In genomic region chr7:44984478-44984758, GRCh38 we compare ENCODE assay signal across 12 cellular contexts. TPM values are rescaled to one million over a fixed set of nuclear protein-coding genes. Genes with fewer than 3 reads are reported as not detected.
DNase-seq lines count a peak whose midpoint lies in the region; ATAC-seq, FAIRE-seq and TF ChIP-seq lines count a peak whose summit lies in the region.
"Had no signal": no experiment of that assay in that cellular context is flagged by ENCODE, and none has a peak within 500 bp of the region (broad histone marks: within the 10 kb centered on the region; RNA-seq: fewer than 3 reads in every experiment).

No MANE protein-coding gene starts in this region.

- no peaks in the 10 kb centered on the region for H3K27me3 ChIP-seq in K562 (ENCODE audit: control insufficient read depth in 2 of 2, insufficient read depth in 2 of 2, low read length in 2 of 2)

- H3K9me3 ChIP-seq in KOPT-K1 (ENCODE audit: insufficient read depth, low read length, poor library complexity, severe bottlenecking), result no peaks in the 10 kb centered on the region
- no peaks in the 10 kb centered on the region; the same call in 1 of the 2 replicates for H3K9me3 ChIP-seq in K562 (replicated peaks; ENCODE audit: control insufficient read depth, insufficient read depth, low read depth, low read length)

- H3K79me2 ChIP-seq in K562 (ENCODE audit: control insufficient read depth, insufficient read depth, low read length), result peaks cover 53% of the 10 kb centered on the region

- no peak for ATAC-seq in K562
- no peak for ATAC-seq in HG02981 (IDR thresholded peaks at IDR 0.05; ENCODE audit: unreplicated experiment)
- ATAC-seq in HG03108 (IDR thresholded peaks at IDR 0.05; ENCODE audit: unreplicated experiment), result no peak

- no peaks in the 10 kb centered on the region for H3K27me3 Mint-ChIP-seq in Calu3 (ENCODE audit: unreplicated experiment)
- no peaks in the 10 kb centered on the region for H3K27me3 Mint-ChIP-seq in nephron (ENCODE audit: low read depth)

- no peak for FAIRE-seq in K562 (lab: Jason Lieb, UNC)
- FAIRE-seq: TTC549 had no signal

- H3K36me3 Mint-ChIP-seq in Calu3 (ENCODE audit: insufficient read depth, unreplicated experiment) (peaks cover 85% of the 10 kb centered on the region), nephron (ENCODE audit: low read depth) (peaks cover 40% of the 10 kb centered on the region)

- H3K27ac ChIP-seq in KOPT-K1 (ENCODE audit: low read depth, low read length, poor library complexity, severe bottlenecking) (peak overlapping the region; percentile 95), K562 (ENCODE audit: extremely low read depth, low read depth, low read length) (peak overlapping the region; percentile 40)

- peaks cover 2% of the 10 kb centered on the region for H3K9me3 Mint-ChIP-seq in Calu3 (ENCODE audit: low read depth, unreplicated experiment)
- no peaks in the 10 kb centered on the region for H3K9me3 Mint-ChIP-seq in nephron

- TF ChIP-seq RAD21 in K562 (CRISPR knock-in tag; conservative IDR thresholded peaks at IDR 0.05 in 1 of 2, IDR thresholded peaks at IDR 0.05 in 1 of 2), result no peak

- WGBS in K562 (ENCODE audit: insufficient coverage, low coverage, missing lambda C conversion rate), result 2% methylated on average over 3 of the region's 3 CpGs

- CTCF ChIA-PET in Calu3 (lab: Charles Lee), result interaction anchor here (0.6 to 5.0 kb wide), 2 partner anchors 11 to 15 kb away, joined by 3 to 30 read pairs; partner anchors contain the start of gene CCM2
- CTCF ChIA-PET in K562 (lab: Yijun Ruan, JAX; ENCODE audit: low intra/inter-chr PET ratio), result no interaction called here

- H3K4me3 Mint-ChIP-seq in Calu3 (ENCODE audit: low read depth, unreplicated experiment) (peak overlapping the region; percentile 86), nephron (peak overlapping the region; percentile 95 to 97 (median 96))

- H3K36me3 ChIP-seq in KOPT-K1 (ENCODE audit: insufficient read depth, low read length) (peaks cover 49% of the 10 kb centered on the region), K562 (ENCODE audit: control insufficient read depth, insufficient read depth, low read length) (peaks cover 62% of the 10 kb centered on the region)

- POLR2A ChIA-PET in K562 (lab: Yijun Ruan, JAX), result interaction anchor here (0.6 to 7.4 kb wide), 15 partner anchors 11 to 401 kb away, joined by 3 to 141 read pairs (median 3); partner anchors contain the start of genes CCM2 and TBRG4

- H3K4me3 ChIP-seq in K562, result peak overlapping the region; percentile 98

- peak overlapping the region; percentile 100 for H3K4me2 ChIP-seq in K562 (ENCODE audit: insufficient read depth, low read length)

- peaks cover 22 to 32% of the 10 kb centered on the region in 2 experiments; a peak in 4 of 5 replicates for H3K4me1 ChIP-seq in K562 (replicated peaks in 1 of 2; ENCODE audit: control insufficient read depth in 2 of 2, insufficient read depth in 2 of 2, low read length in 2 of 2)

- TF ChIP-seq CTCF in Calu3 (IDR thresholded peaks at IDR 0.05; ENCODE audit: unreplicated experiment) (no peak), K562 (IDR thresholded peaks at IDR 0.05 in 2 of 3, conservative IDR thresholded peaks at IDR 0.05 in 1 of 3; ENCODE audit: insufficient read depth in 2 of 3, low read depth in 1 of 3, low read length in 3 of 3) (no peak), nephron (IDR thresholded peaks at IDR 0.05; ENCODE audit: unreplicated experiment in 3 of 3) (no peak)

- H3K9me1 ChIP-seq in K562 (ENCODE audit: control insufficient read depth, insufficient read depth, low read length), result no peaks in the 10 kb centered on the region

- intact Hi-C loops in Calu3 (cut with micrococcal nuclease; ENCODE audit: unreplicated experiment), result no loop called here
- intact Hi-C loops in K562 (cut with micrococcal nuclease), result no loop called here

- BruUV-seq in Calu3 (replicated peaks; lab: Mats Ljungman, UMichigan) (no TSS peak), K562 (replicated peaks; lab: Mats Ljungman, UMichigan) (no TSS peak)

- TF ChIP-seq EP300 in K562 (IDR thresholded peaks at IDR 0.05; ENCODE audit: low read length), result no peak

- in situ Hi-C loops in K562 (cut with MboI), result no loop called here

- H3K4me1 Mint-ChIP-seq in Calu3 (ENCODE audit: low read depth, unreplicated experiment) (peaks cover 53% of the 10 kb centered on the region), nephron (peaks cover 41% of the 10 kb centered on the region)

- H2AFZ ChIP-seq in K562 (ENCODE audit: low read depth, low read length), result no peak overlapping the region

- H3K9ac ChIP-seq in K562 (ENCODE audit: insufficient read depth in 1 of 2, low read depth in 2 of 2, low read length in 2 of 2), result peak overlapping the region; percentile 86 to 99; a peak in 3 of 4 replicates

- 0 out of 2 replicates have a peak, but pooled peaks have one; percentile 50 for TF ChIP-seq POLR2A in K562 (conservative IDR thresholded peaks at IDR 0.05)

- DNase-seq in Calu3, result no peak
- no peak for DNase-seq in K562 (ENCODE audit: extremely low read depth in 1 of 4, low spot score in 3 of 4)
- no peak for DNase-seq in DMS79 treated with DMSO at 0.1 percent for 48 hours (lab: John Stamatoyannopoulos, UW)
- no peak for DNase-seq in activated effector memory CD4-positive, alpha-beta T cell treated with anti-CD3 and anti-CD28 coated beads, Interleukin-2, amount 50 U/mL, for 16 hours
- DNase-seq: cerebellar nuclear complex, NCI-H526 treated with DMSO at 0.1 percent for 48 hours, substantia nigra had no signal

- H3K27ac Mint-ChIP-seq in Calu3 (ENCODE audit: unreplicated experiment), result peak overlapping the region; percentile 98
- H3K27ac Mint-ChIP-seq in nephron, result peak overlapping the region in 2 of 3 experiments; percentile 82 to 98

- H4K20me1 ChIP-seq in K562 (replicated peaks; ENCODE audit: control insufficient read depth, insufficient read depth, low read length), result peaks cover 24% of the 10 kb centered on the region

TF ChIP-seq in K562, 482 proteins besides CTCF, POLR2A, EP300 and RAD21:
- peak; percentile 36 for TF ChIP-seq RBFOX2 (IDR thresholded peaks at IDR 0.05; ENCODE audit: low read depth, low read length)
- no peak for TF ChIP-seq CREM (IDR thresholded peaks at IDR 0.05; ENCODE audit: low read depth)
- TF ChIP-seq ZNF124 (CRISPR knock-in tag; IDR thresholded peaks at IDR 0.05), result no peak
- peak; percentile 20; the same call in 1 of the 2 replicates for TF ChIP-seq POLR2AphosphoS5 (IDR thresholded peaks at IDR 0.05; ENCODE audit: control insufficient read depth, insufficient read depth, low read depth, low read length)

RNA-seq across cellular contexts. Expression of gene MYO1G, which starts 5.6 kb away (rescaled TPM):
- total RNA-seq in Calu3 (2022) (0.33 and 0.39 TPM in 2 replicates), K562 (2014; rRNA removed) (0.16 and 0.23 TPM in 2 replicates), K562 (2014; rRNA removed; fragmentation: Illumina TruSeq; extraction: Trizol) (0.06 and 0.11 TPM in 2 replicates), K562 (2015; rRNA removed; fragmentation: Illumina TruSeq; extraction: Trizol) (0.23 and 0.25 TPM in 2 replicates), K562 (2021) (0.62 and 0.72 TPM in 2 replicates)
- 0.44 and 2.2 TPM in 2 replicates for total RNA-seq in K562 (2011; cell fraction: chromatin; rRNA removed; ENCODE audit: low replicate concordance)
- total RNA-seq in K562 (2011; cell fraction: nucleolus; rRNA removed), result 1.2 and 1.3 TPM in 2 replicates
- total RNA-seq in K562 (2011; cell fraction: nucleoplasm; rRNA removed), result 0.88 and 1.1 TPM in 2 replicates
- polyA plus RNA-seq in K562 (2011; rRNA removed) (0.08 and 0.10 TPM in 2 replicates), K562 (2014; fragmentation: Illumina TruSeq; extraction: Trizol) (0.04 and 0.26 TPM in 2 replicates), K562 (2014; fragmentation: Nextera tagmentation; extraction: Ambion mirVana) (under 1 TPM in 1 of 2 experiments, not detected in 1; 0.03 TPM), K562 (2014; rRNA removed) (0.16 and 0.26 TPM in 2 replicates)
- 0.03 and 0.33 TPM in 2 replicates for polyA plus RNA-seq in K562 (2011; cell fraction: cytosol; rRNA removed)
- 0.39 and 1.3 TPM in 2 replicates for polyA plus RNA-seq in K562 (2011; cell fraction: nucleus; rRNA removed)
- 0.30 and 0.71 TPM in 2 replicates for polyA plus RNA-seq in K562 (2012)
- 0.27 and 0.28 TPM in 2 replicates for polyA minus RNA-seq in K562 (2011; rRNA and poly(A)+ RNA removed)
- 0.73 and 0.86 TPM in 2 replicates for polyA minus RNA-seq in K562 (2011; cell fraction: cytosol; rRNA and poly(A)+ RNA removed)
- 1.3 and 1.5 TPM in 2 replicates for polyA minus RNA-seq in K562 (2011; cell fraction: nucleus; rRNA and poly(A)+ RNA removed)

RNA-seq across cellular contexts. Expression of gene CCM2, which starts 15.6 kb away (rescaled TPM):
- 59.8 and 62.9 TPM in 2 replicates for total RNA-seq in Calu3 (2022)
- total RNA-seq in K562 (2011; cell fraction: chromatin; rRNA removed; ENCODE audit: low replicate concordance), result 44.0 and 75.1 TPM in 2 replicates
- 40.9 and 43.2 TPM in 2 replicates for total RNA-seq in K562 (2011; cell fraction: nucleolus; rRNA removed)
- total RNA-seq in K562 (2011; cell fraction: nucleoplasm; rRNA removed), result 50.7 and 64.6 TPM in 2 replicates
- total RNA-seq in K562 (2014; rRNA removed), result 38.6 and 46.5 TPM in 2 replicates
- 9.5 and 12.4 TPM in 2 replicates for total RNA-seq in K562 (2014; rRNA removed; fragmentation: Illumina TruSeq; extraction: Trizol)
- 15.8 and 17.9 TPM in 2 replicates for total RNA-seq in K562 (2015; rRNA removed; fragmentation: Illumina TruSeq; extraction: Trizol)
- total RNA-seq in K562 (2021), result 33.9 and 35.2 TPM in 2 replicates
- polyA plus RNA-seq in K562 (2011; rRNA removed), result 28.8 and 35.2 TPM in 2 replicates
- polyA plus RNA-seq in K562 (2011; cell fraction: cytosol; rRNA removed), result 33.7 and 78.6 TPM in 2 replicates
- polyA plus RNA-seq in K562 (2011; cell fraction: nucleus; rRNA removed), result 40.1 and 81.8 TPM in 2 replicates
- polyA plus RNA-seq in K562 (2012), result 28.0 and 45.2 TPM in 2 replicates
- 25.9 and 30.9 TPM in 2 replicates for polyA plus RNA-seq in K562 (2014; fragmentation: Illumina TruSeq; extraction: Trizol)
- polyA plus RNA-seq in K562 (2014; fragmentation: Nextera tagmentation; extraction: Ambion mirVana), result 1 to 10 TPM in 1 of 2 experiments, under 1 TPM in 1; 0.41 to 2.0 TPM
- 29.3 and 36.1 TPM in 2 replicates for polyA plus RNA-seq in K562 (2014; rRNA removed)
- 15.6 and 28.1 TPM in 2 replicates for polyA minus RNA-seq in K562 (2011; rRNA and poly(A)+ RNA removed)
- 27.2 and 30.5 TPM in 2 replicates for polyA minus RNA-seq in K562 (2011; cell fraction: cytosol; rRNA and poly(A)+ RNA removed)
- polyA minus RNA-seq in K562 (2011; cell fraction: nucleus; rRNA and poly(A)+ RNA removed), result 15.8 and 18.1 TPM in 2 replicates
